In genomic region chr1:198423701-198424100, GRCh38 we compare ENCODE assay signal across 16 cellular contexts.
"Had no signal": no experiment of that assay in that cellular context is flagged by ENCODE, and none has a peak within 500 bp of the region (broad histone marks: within the 10 kb centered on the region; RNA-seq: fewer than 3 reads in every experiment).

No MANE protein-coding gene starts in this region.

- H3K9me3 ChIP-seq: left ventricle myocardium inferior, ovary had no signal

- H3K4me3 Mint-ChIP-seq: activated CD4-positive, alpha-beta memory T cell treated with anti-CD3 and anti-CD28 coated beads, Interleukin-2, amount 10 ng/mL, durations not matched to agents 7 days and 5 days; activated naive CD8-positive, alpha-beta T cell treated with anti-CD3 and anti-CD28 coated beads, Interleukin-2, amount 10 ng/mL, durations not matched to agents 7 days and 5 days; activated T-cell treated with anti-CD3 and anti-CD28 coated beads, Interleukin-2, amount 50 U/mL, for 72 hours; nephron progenitor cell had no signal

- ATAC-seq: activated T-cell treated with anti-CD3 and anti-CD28 coated beads, Interleukin-2, amount 50 U/mL, for 72 hours; foreskin keratinocyte had no signal

- H3K27ac Mint-ChIP-seq: activated CD4-positive, alpha-beta memory T cell treated with anti-CD3 and anti-CD28 coated beads, Interleukin-2, amount 10 ng/mL, durations not matched to agents 7 days and 5 days; activated naive CD8-positive, alpha-beta T cell treated with anti-CD3 and anti-CD28 coated beads, Interleukin-2, amount 10 ng/mL, durations not matched to agents 7 days and 5 days had no signal

- H3K36me3 ChIP-seq: left ventricle myocardium inferior, ovary had no signal

- H3K36me3 Mint-ChIP-seq: activated naive CD8-positive, alpha-beta T cell treated with anti-CD3 and anti-CD28 coated beads, Interleukin-2, amount 10 ng/mL, durations not matched to agents 7 days and 5 days had no signal

- H3K27ac ChIP-seq: foreskin keratinocyte, left ventricle myocardium inferior, ovary had no signal

- H3K4me1 Mint-ChIP-seq: activated CD4-positive, alpha-beta memory T cell treated with anti-CD3 and anti-CD28 coated beads, Interleukin-2, amount 10 ng/mL, durations not matched to agents 7 days and 5 days; activated naive CD8-positive, alpha-beta T cell treated with anti-CD3 and anti-CD28 coated beads, Interleukin-2, amount 10 ng/mL, durations not matched to agents 7 days and 5 days had no signal

- DNase-seq: activated CD4-positive, alpha-beta memory T cell treated with anti-CD3 and anti-CD28 coated beads, Interleukin-2, amount 10 ng/mL, durations not matched to agents 7 days and 5 days; activated CD4-positive, alpha-beta T cell treated with anti-CD3 and anti-CD28 coated beads for 1 hour; activated CD8-positive, alpha-beta memory T cell treated with anti-CD3 and anti-CD28 coated beads, Interleukin-2, amount 50 U/mL, for 4 hours; activated gamma-delta T cell treated with Interleukin-2 at 50 U/mL for 16 hours; activated naive CD8-positive, alpha-beta T cell treated with anti-CD3 and anti-CD28 coated beads, Interleukin-2, amount 10 ng/mL, durations not matched to agents 7 days and 5 days; activated T-cell treated with anti-CD3 and anti-CD28 coated beads, Interleukin-2, amount 50 U/mL, for 72 hours; anterior cingulate cortex; foreskin keratinocyte; head of caudate nucleus; left ventricle myocardium inferior; mesenchymal stem cell; nephron progenitor cell; ovary; stimulated activated CD4-positive, alpha-beta T cell treated with anti-CD3 and anti-CD28 coated beads, Interleukin-12 subunit alpha, Interleukin-12 subunit beta, amount 100 ng/mL, for 4 hours; stimulated activated naive CD4-positive, alpha-beta T cell; trophoblast cell had no signal

- H3K4me3 ChIP-seq: left ventricle myocardium inferior, ovary had no signal

- H3K9me3 Mint-ChIP-seq: activated CD4-positive, alpha-beta memory T cell treated with anti-CD3 and anti-CD28 coated beads, Interleukin-2, amount 10 ng/mL, durations not matched to agents 7 days and 5 days; activated naive CD8-positive, alpha-beta T cell treated with anti-CD3 and anti-CD28 coated beads, Interleukin-2, amount 10 ng/mL, durations not matched to agents 7 days and 5 days; activated T-cell treated with anti-CD3 and anti-CD28 coated beads, Interleukin-2, amount 50 U/mL, for 72 hours; nephron progenitor cell had no signal

- H3K27me3 ChIP-seq: foreskin keratinocyte, ovary had no signal

- H3K4me1 ChIP-seq: foreskin keratinocyte, left ventricle myocardium inferior had no signal
